ENCODE assay signal across 15 cellular contexts in genomic region chr12:22978962-22979361, GRCh38.
DNase-seq lines count a peak whose midpoint lies in the region; ATAC-seq and FAIRE-seq lines count a peak whose summit lies in the region.
"Had no signal": no experiment of that assay in that cellular context is flagged by ENCODE, and none has a peak within 500 bp of the region (broad histone marks: within the 10 kb centered on the region; RNA-seq: fewer than 3 reads in every experiment).

No MANE protein-coding gene starts in this region.

- H3K27me3 Mint-ChIP-seq in stimulated activated memory B cell treated with anti-CD40 and anti-IgM and Interleukin-4, amounts not matched to agents 10 μg/mL and 1 μg/mL and 100 μg/mL, for 72 hours = peaks cover 15% of the 10 kb centered on the region
- H3K27me3 Mint-ChIP-seq: activated naive CD8-positive, alpha-beta T cell treated with anti-CD3 and anti-CD28 coated beads for 36 hours had no signal

- peak; percentile 19 for DNase-seq in DMS 273 (lab: John Stamatoyannopoulos, UW; ENCODE audit: unreplicated experiment)
- DNase-seq in DMS 273 treated with DMSO at 0.1 percent for 48 hours (lab: John Stamatoyannopoulos, UW) = no peak
- DNase-seq in T1000 (lab: John Stamatoyannopoulos, UW) = peak; percentile 86
- peak; percentile 90 for DNase-seq in fibroblast of the conjunctiva (ENCODE audit: low read depth)
- DNase-seq in urothelium cell line (ENCODE audit: low spot score) = peak; percentile 87
- no peak for DNase-seq in HT-29 (ENCODE audit: low spot score)
- DNase-seq: activated CD8-positive, alpha-beta memory T cell treated with anti-CD3 and anti-CD28 coated beads for 24 hours; activated naive CD8-positive, alpha-beta T cell treated with anti-CD3 and anti-CD28 coated beads for 36 hours; endodermal cell; NCI-H187 treated with DMSO at 0.1 percent for 48 hours; nephron progenitor cell; stimulated activated naive CD8-positive, alpha-beta T cell treated with anti-CD3 and anti-CD28 coated beads, Interleukin-15, Interleukin-2, amounts not matched to agents 100 U/mL and 50 U/mL, for 24 hours had no signal

- H3K27ac Mint-ChIP-seq in stimulated activated memory B cell treated with anti-CD40 and anti-IgM and Interleukin-4, amounts not matched to agents 10 μg/mL and 1 μg/mL and 100 μg/mL, for 72 hours = no peak overlapping the region
- H3K27ac Mint-ChIP-seq: activated naive CD8-positive, alpha-beta T cell treated with anti-CD3 and anti-CD28 coated beads for 36 hours; endodermal cell; nephron progenitor cell had no signal

- H3K9me3 Mint-ChIP-seq in stimulated activated memory B cell treated with anti-CD40 and anti-IgM and Interleukin-4, amounts not matched to agents 10 μg/mL and 1 μg/mL and 100 μg/mL, for 72 hours = no peaks in the 10 kb centered on the region
- H3K9me3 Mint-ChIP-seq: activated naive CD8-positive, alpha-beta T cell treated with anti-CD3 and anti-CD28 coated beads for 36 hours; endodermal cell; nephron progenitor cell had no signal

- FAIRE-seq in urothelium cell line (lab: Jason Lieb, UNC) = peak; percentile 93
- FAIRE-seq: islet of Langerhans had no signal

- no peak for ATAC-seq in stimulated activated memory B cell treated with anti-CD40 and anti-IgM and Interleukin-4, amounts not matched to agents 10 μg/mL and 1 μg/mL and 100 μg/mL, for 72 hours
- ATAC-seq in HG02571 (IDR thresholded peaks at IDR 0.05; ENCODE audit: unreplicated experiment) = no peak
- ATAC-seq: stimulated activated naive CD8-positive, alpha-beta T cell treated with anti-CD3 and anti-CD28 coated beads, Interleukin-15, Interleukin-2, amounts not matched to agents 100 U/mL and 50 U/mL, for 24 hours had no signal

- no peaks in the 10 kb centered on the region for H3K4me1 Mint-ChIP-seq in stimulated activated memory B cell treated with anti-CD40 and anti-IgM and Interleukin-4, amounts not matched to agents 10 μg/mL and 1 μg/mL and 100 μg/mL, for 72 hours
- H3K4me1 Mint-ChIP-seq: activated naive CD8-positive, alpha-beta T cell treated with anti-CD3 and anti-CD28 coated beads for 36 hours had no signal

- no peak overlapping the region for H3K4me3 Mint-ChIP-seq in stimulated activated memory B cell treated with anti-CD40 and anti-IgM and Interleukin-4, amounts not matched to agents 10 μg/mL and 1 μg/mL and 100 μg/mL, for 72 hours
- H3K4me3 Mint-ChIP-seq: activated naive CD8-positive, alpha-beta T cell treated with anti-CD3 and anti-CD28 coated beads for 36 hours; endodermal cell; nephron progenitor cell had no signal

- no peaks in the 10 kb centered on the region for H3K36me3 Mint-ChIP-seq in stimulated activated memory B cell treated with anti-CD40 and anti-IgM and Interleukin-4, amounts not matched to agents 10 μg/mL and 1 μg/mL and 100 μg/mL, for 72 hours
- H3K36me3 Mint-ChIP-seq: activated naive CD8-positive, alpha-beta T cell treated with anti-CD3 and anti-CD28 coated beads for 36 hours had no signal

Comparison
In these comparisons a context has a peak if more than half of its experiments do, and no peak if none do; other contexts are left out.
1. DNase-seq: peak in DMS 273 (single experiment), T1000 (single experiment), fibroblast of the conjunctiva (single experiment) and urothelium cell line (single experiment); none in DMS 273 treated with DMSO at 0.1 percent for 48 hours (single experiment) and HT-29 (single experiment).